ENCODE assay signal across 1 cellular context in genomic region chr2:234869969-234870368, GRCh38.
TF ChIP-seq lines count a peak whose summit lies in the region.

No MANE protein-coding gene starts in this region.

TF ChIP-seq in HepG2, 621 proteins besides CTCF, POLR2A, EP300 and RAD21 (continued from another document):
- no peak for TF ChIP-seq PRDM4 (CRISPR knock-in tag; IDR thresholded peaks at IDR 0.05; ENCODE audit: borderline replicate concordance)
- TF ChIP-seq KAT7 (CRISPR knock-in tag; IDR thresholded peaks at IDR 0.05; ENCODE audit: borderline replicate concordance): no peak
